20 cellular contexts compared by ENCODE assay signal in genomic region chr2:125643128-125643527, GRCh38.
"Had no signal": no experiment of that assay in that cellular context is flagged by ENCODE, and none has a peak within 500 bp of the region (broad histone marks: within the 10 kb centered on the region; RNA-seq: fewer than 3 reads in every experiment).

No MANE protein-coding gene starts in this region.

- H3K4me3 ChIP-seq: esophagus muscularis mucosa, gastroesophageal sphincter, heart left ventricle, left ventricle myocardium inferior, mucosa of descending colon, ovary, psoas muscle, suprapubic skin, transverse colon had no signal

- H3K36me3 ChIP-seq: esophagus muscularis mucosa, gastroesophageal sphincter, heart left ventricle, left ventricle myocardium inferior, ovary, suprapubic skin, transverse colon, WERI-Rb-1 had no signal

- H3K9me3 ChIP-seq: esophagus muscularis mucosa, gastroesophageal sphincter, heart left ventricle, left ventricle myocardium inferior, mucosa of descending colon, ovary, psoas muscle, suprapubic skin, transverse colon had no signal

- H3K27me3 ChIP-seq: esophagus muscularis mucosa, gastroesophageal sphincter, heart left ventricle, ovary, suprapubic skin, transverse colon had no signal

- ATAC-seq: gastroesophageal sphincter; heart left ventricle; naive thymus-derived CD4-positive, alpha-beta T cell; psoas muscle; right cardiac atrium; stimulated activated naive CD8-positive, alpha-beta T cell treated with anti-CD3 and anti-CD28 coated beads, Interleukin-15, Interleukin-2, amounts not matched to agents 100 U/mL and 50 U/mL, for 24 hours; T-helper 17 cell had no signal

- DNase-seq: activated CD4-positive, alpha-beta T cell treated with anti-CD3 and anti-CD28 coated beads, Interleukin-2, amount 50 U/mL, for 48 hours; activated T-cell treated with anti-CD3 and anti-CD28 coated beads for 4 hours; cerebellar nuclear complex; effector CD4-positive, alpha-beta T cell; heart left ventricle; immature natural killer cell; kidney glomerular epithelial cell; left ventricle myocardium inferior; naive thymus-derived CD4-positive, alpha-beta T cell; ovary; psoas muscle; right cardiac atrium; stimulated activated naive CD8-positive, alpha-beta T cell treated with anti-CD3 and anti-CD28 coated beads, Interleukin-15, Interleukin-2, amounts not matched to agents 100 U/mL and 50 U/mL, for 24 hours; T-helper 17 cell; WERI-Rb-1 had no signal

- H3K4me1 ChIP-seq: esophagus muscularis mucosa, gastroesophageal sphincter, heart left ventricle, left ventricle myocardium inferior, psoas muscle, suprapubic skin had no signal

- H3K27ac ChIP-seq: esophagus muscularis mucosa, gastroesophageal sphincter, heart left ventricle, left ventricle myocardium inferior, ovary, psoas muscle, suprapubic skin, WERI-Rb-1 had no signal
